ENCODE assay signal across 8 cellular contexts in genomic region chr5:76337949-76338589, GRCh38.
DNase-seq lines count a peak whose midpoint lies in the region; TF ChIP-seq lines count a peak whose summit lies in the region.

No MANE protein-coding gene starts in this region.

- no peak overlapping the region for H2AFZ ChIP-seq in PC-9

- H3K9me3 Mint-ChIP-seq in activated naive CD4-positive, alpha-beta T cell treated with anti-CD3 and anti-CD28 coated beads, Interleukin-2, amount 10 ng/mL, durations not matched to agents 7 days and 5 days = peaks cover 3% of the 10 kb centered on the region

- TF ChIP-seq CTCF in PC-9 (conservative IDR thresholded peaks at IDR 0.05) = peak; percentile 78

- POLR2A ChIA-PET in PC-9 (lab: Charles Lee; ENCODE audit: unreplicated experiment) = no interaction called here

- no TSS peak for BruUV-seq in PC-9 (replicated peaks; lab: Mats Ljungman, UMichigan)

- peaks cover 3% of the 10 kb centered on the region for H3K27me3 Mint-ChIP-seq in activated naive CD4-positive, alpha-beta T cell treated with anti-CD3 and anti-CD28 coated beads, Interleukin-2, amount 10 ng/mL, durations not matched to agents 7 days and 5 days

- CTCF ChIA-PET in PC-9 (lab: Charles Lee) = interaction anchor here (0.7 to 1.1 kb wide), 2 partner anchors 244 to 436 kb away, joined by 3 read pairs; no protein-coding TSS in a partner anchor
- CTCF ChIA-PET in activated naive CD4-positive, alpha-beta T cell treated with anti-CD3 and anti-CD28 coated beads, Interleukin-2, amount 10 ng/mL, durations not matched to agents 7 days and 5 days (lab: Charles Lee) = interaction anchor here (1.0 to 1.6 kb wide), 6 partner anchors 46 to 770 kb away, joined by 3 to 14 read pairs (median 3); partner anchors contain the start of gene IQGAP2

- no peak overlapping the region for H3K27ac Mint-ChIP-seq in activated naive CD4-positive, alpha-beta T cell treated with anti-CD3 and anti-CD28 coated beads, Interleukin-2, amount 10 ng/mL, durations not matched to agents 7 days and 5 days

- H3K4me1 ChIP-seq in PC-9 (replicated peaks; ENCODE audit: insufficient read depth) = 0 out of 2 replicates have a peak, but pooled peaks cover 4% of the 10 kb centered on the region

- intact Hi-C loops in PC-9 (cut with micrococcal nuclease; ENCODE audit: unreplicated experiment) = loop anchor here (1.0 to 10.0 kb wide), 4 partner anchors 65 to 437 kb away; partner anchors contain the start of gene IQGAP2

- no peaks in the 10 kb centered on the region for H3K9me2 ChIP-seq in PC-9 (ENCODE audit: insufficient read depth)

- H3K9me3 ChIP-seq in PC-9 (ENCODE audit: insufficient read depth, low read depth) = no peaks in the 10 kb centered on the region

- peak overlapping the region; percentile 34; the same call in 1 of the 2 replicates for H3K4me2 ChIP-seq in PC-9

- H3K4me3 Mint-ChIP-seq in activated naive CD4-positive, alpha-beta T cell treated with anti-CD3 and anti-CD28 coated beads, Interleukin-2, amount 10 ng/mL, durations not matched to agents 7 days and 5 days = no peak overlapping the region

- H4K20me1 ChIP-seq in PC-9 (ENCODE audit: insufficient read depth) = no peaks in the 10 kb centered on the region

- H3K4me1 Mint-ChIP-seq in activated naive CD4-positive, alpha-beta T cell treated with anti-CD3 and anti-CD28 coated beads, Interleukin-2, amount 10 ng/mL, durations not matched to agents 7 days and 5 days = peaks cover 38% of the 10 kb centered on the region

- no peaks in the 10 kb centered on the region for H3K79me2 ChIP-seq in PC-9 (ENCODE audit: low read depth)

- H3F3A ChIP-seq in PC-9 (ENCODE audit: insufficient read depth, low read depth) = peaks cover 4% of the 10 kb centered on the region; the same call in 1 of the 2 replicates

- peak; percentile 12 for DNase-seq in CMK (ENCODE audit: low read depth)
- peak; percentile 2 for DNase-seq in GOT3 (lab: John Stamatoyannopoulos, UW)
- DNase-seq in PC-9 = peak; percentile 72 to 76
- peak; percentile 62 for DNase-seq in activated naive CD4-positive, alpha-beta T cell treated with anti-CD3 and anti-CD28 coated beads, Interleukin-2, amount 10 ng/mL, durations not matched to agents 7 days and 5 days
- DNase-seq in iPS DF 19.7 (ENCODE audit: low read depth, low spot score) = peak; percentile 85
- DNase-seq in stimulated activated CD4-positive, alpha-beta T cell treated with anti-CD3 and anti-CD28 coated beads, Interleukin-4, amount 100 ng/mL, for 1 hour = peak; percentile 9
- DNase-seq in NCI-H446 treated with DMSO at 0.1 percent for 48 hours (lab: John Stamatoyannopoulos, UW) = no peak
- DNase-seq in NK-92 treated with Interleukin-12 subunit alpha and Interleukin-12 subunit beta, amount 100 ng/mL, for 24 hours (lab: John Stamatoyannopoulos, UW) = no peak

- H3K27me3 ChIP-seq in PC-9 (ENCODE audit: insufficient read depth, low read depth) = no peaks in the 10 kb centered on the region

- no peak overlapping the region for H3K27ac ChIP-seq in PC-9

- no peak overlapping the region for H3K4me3 ChIP-seq in PC-9

- no peaks in the 10 kb centered on the region for H3K36me3 ChIP-seq in PC-9 (ENCODE audit: low read depth)

- H3K36me3 Mint-ChIP-seq in activated naive CD4-positive, alpha-beta T cell treated with anti-CD3 and anti-CD28 coated beads, Interleukin-2, amount 10 ng/mL, durations not matched to agents 7 days and 5 days = peaks cover 2% of the 10 kb centered on the region

Comparison
In these comparisons a context has a peak if more than half of its experiments do, and no peak if none do; other contexts are left out.
1. DNase-seq: peak in CMK (single experiment), GOT3 (single experiment), PC-9 (2 of 2), activated naive CD4-positive, alpha-beta T cell treated with anti-CD3 and anti-CD28 coated beads, Interleukin-2, amount 10 ng/mL, durations not matched to agents 7 days and 5 days (single experiment), iPS DF 19.7 (single experiment) and stimulated activated CD4-positive, alpha-beta T cell treated with anti-CD3 and anti-CD28 coated beads, Interleukin-4, amount 100 ng/mL, for 1 hour (single experiment); none in NCI-H446 treated with DMSO at 0.1 percent for 48 hours (single experiment) and NK-92 treated with Interleukin-12 subunit alpha and Interleukin-12 subunit beta, amount 100 ng/mL, for 24 hours (single experiment).